In the genomic region with DNA sequence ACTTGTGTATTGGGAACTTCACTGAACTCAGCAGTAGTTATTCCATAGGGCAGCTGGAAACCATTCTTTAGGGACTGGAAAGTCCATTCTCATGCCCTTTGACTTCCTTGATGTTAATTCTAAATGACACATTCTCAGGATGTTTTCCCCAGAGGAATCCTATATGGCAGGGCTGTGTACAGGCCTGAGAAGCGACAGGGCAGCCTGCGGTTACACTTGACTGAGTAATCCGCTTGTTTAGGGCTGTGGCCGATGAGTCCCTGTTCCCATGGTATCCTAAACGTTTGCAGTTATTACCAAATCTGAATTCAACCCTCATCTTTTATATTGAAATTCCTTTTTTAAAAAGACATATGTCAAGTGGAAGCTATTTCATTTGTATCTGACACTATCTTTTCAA, we compare ENCODE assay signal across 12 cellular contexts.
DNase-seq lines count a peak whose midpoint lies in the region; ATAC-seq and TF ChIP-seq lines count a peak whose summit lies in the region.
"Had no signal": no experiment of that assay in that cellular context is flagged by ENCODE, and none has a peak within 500 bp of the region (broad histone marks: within the 10 kb centered on the region; RNA-seq: fewer than 3 reads in every experiment).

No MANE protein-coding gene starts in this region.

- no peak for TF ChIP-seq CTCF in AG04450 (IDR thresholded peaks at IDR 0.05; ENCODE audit: low read depth, low read length)
- TF ChIP-seq CTCF in fibroblast of lung (conservative IDR thresholded peaks at IDR 0.05 in 1 of 2, IDR thresholded peaks at IDR 0.05 in 1 of 2; ENCODE audit: low read depth in 1 of 2, low read length in 2 of 2): no peak
- TF ChIP-seq CTCF in prostate gland (IDR thresholded peaks at IDR 0.05): no peak

- ATAC-seq in HG03280 (IDR thresholded peaks at IDR 0.05; ENCODE audit: unreplicated experiment): no peak

- H2AFZ ChIP-seq in fibroblast of lung (ENCODE audit: low read length): no peak overlapping the region
- H2AFZ ChIP-seq: neural progenitor cell had no signal

- intact Hi-C loops in prostate gland (cut with DNase I): no loop called here

- no peaks in the 10 kb centered on the region for H4K20me1 ChIP-seq in fibroblast of lung (ENCODE audit: control insufficient read depth, extremely low read depth, insufficient read depth, low read length)

- H3K4me1 ChIP-seq in SJSA1 (replicated peaks) (peaks cover 82% of the 10 kb centered on the region), fibroblast of lung (ENCODE audit: control insufficient read depth, extremely low read depth, insufficient read depth, low read length) (peaks cover 50% of the 10 kb centered on the region), prostate gland (replicated peaks) (no peaks in the 10 kb centered on the region)
- H3K4me1 ChIP-seq: neural progenitor cell had no signal

- peak overlapping the region; percentile 20 for H3K4me2 ChIP-seq in fibroblast of lung (ENCODE audit: extremely low read depth, insufficient read depth, low read length)
- H3K4me2 ChIP-seq: neural progenitor cell had no signal

- H3K36me3 ChIP-seq in SJSA1: peaks cover 17% of the 10 kb centered on the region
- H3K36me3 ChIP-seq in fibroblast of lung (ENCODE audit: control insufficient read depth, insufficient read depth, low read length): no peaks in the 10 kb centered on the region
- H3K36me3 ChIP-seq in prostate gland: no peaks in the 10 kb centered on the region
- H3K36me3 ChIP-seq: neural progenitor cell had no signal

- peaks cover 6% of the 10 kb centered on the region for H3K79me2 ChIP-seq in fibroblast of lung (ENCODE audit: control insufficient read depth, insufficient read depth, low read length)

- no peak for TF ChIP-seq POLR2A in prostate gland (IDR thresholded peaks at IDR 0.05)

- no peak overlapping the region for H3K4me3 ChIP-seq in AG04450 (ENCODE audit: low read depth, low read length)
- no peak overlapping the region for H3K4me3 ChIP-seq in SJSA1
- H3K4me3 ChIP-seq in fibroblast of lung (replicated peaks in 1 of 4; ENCODE audit: control extremely low read depth in 1 of 4, insufficient read depth in 1 of 4, low read depth in 3 of 4, low read length in 4 of 4): no peak overlapping the region
- no peak overlapping the region for H3K4me3 ChIP-seq in prostate gland
- H3K4me3 ChIP-seq: neural progenitor cell had no signal

- 92% methylated on average over 5 of the region's 5 CpGs for WGBS in prostate gland

- CTCF ChIA-PET in AG04450 (lab: Charles Lee): interaction anchor here (1.0 kb wide), 1 partner anchor 9 kb away, joined by 3 read pairs; no protein-coding TSS in a partner anchor

- POLR2A ChIA-PET in AG04450 (lab: Yijun Ruan, JAX): interaction anchor here (0.9 to 1.1 kb wide), 3 partner anchors 8 to 19 kb away, joined by 3 to 4 read pairs (median 3); no protein-coding TSS in a partner anchor

- DNase-seq in AG04450 (ENCODE audit: low read depth, low spot score) (no peak), SJSA1 (ENCODE audit: low read depth in 1 of 2, low spot score in 2 of 2) (peak; percentile 93 to 96), fibroblast of lung (ENCODE audit: low read depth in 2 of 2) (peak; percentile 95 to 96), prostate gland (ENCODE audit: low spot score) (no peak), RPMI8226 (no peak), NCI-H2171 (lab: John Stamatoyannopoulos, UW) (no peak)
- DNase-seq in NK-92 treated with Interleukin-12 subunit alpha and Interleukin-12 subunit beta, amount 100 ng/mL, for 24 hours (lab: John Stamatoyannopoulos, UW): no peak
- DNase-seq: activated B cell treated with CpG ODN at 0.5 μM for 24 hours, AML-193, NCI-H345 had no signal

- H3K27me3 ChIP-seq in AG04450 (ENCODE audit: control insufficient read depth, insufficient read depth, low read length) (no peaks in the 10 kb centered on the region), SJSA1 (replicated peaks) (no peaks in the 10 kb centered on the region), fibroblast of lung (ENCODE audit: control insufficient read depth, insufficient read depth, low read length) (no peaks in the 10 kb centered on the region), prostate gland (replicated peaks; ENCODE audit: insufficient read depth) (no peaks in the 10 kb centered on the region)
- H3K27me3 ChIP-seq: neural progenitor cell had no signal

- H3K9me3 ChIP-seq in AG04450 (ENCODE audit: control insufficient read depth, insufficient read depth, low read length) (peaks cover 13% of the 10 kb centered on the region), SJSA1 (replicated peaks) (peaks cover 13% of the 10 kb centered on the region), fibroblast of lung (ENCODE audit: control insufficient read depth, insufficient read depth, low read depth, low read length) (no peaks in the 10 kb centered on the region), prostate gland (no peaks in the 10 kb centered on the region)

- no peak overlapping the region for H3K9ac ChIP-seq in fibroblast of lung (ENCODE audit: insufficient read depth, low read length)
- H3K9ac ChIP-seq: neural progenitor cell had no signal

- peak overlapping the region; percentile 89 for H3K27ac ChIP-seq in AG04450 (ENCODE audit: low read depth, low read length)
- peak overlapping the region; percentile 99 for H3K27ac ChIP-seq in SJSA1
- H3K27ac ChIP-seq in fibroblast of lung (ENCODE audit: insufficient read depth, low read length): peak overlapping the region; percentile 93
- H3K27ac ChIP-seq in prostate gland: peak overlapping the region; percentile 37 to 45
- H3K27ac ChIP-seq: neural progenitor cell had no signal

Comparison
In these comparisons a context has a peak if more than half of its experiments do, and no peak if none do; other contexts are left out.
1. DNase-seq: peak in SJSA1 (2 of 2) and fibroblast of lung (2 of 2); none in AG04450 (single experiment), prostate gland (single experiment), NK-92 treated with Interleukin-12 subunit alpha and Interleukin-12 subunit beta, amount 100 ng/mL, for 24 hours (single experiment), RPMI8226 (single experiment) and NCI-H2171 (single experiment).
2. H3K27ac ChIP-seq: peak in every context shown above with its lines; median percentile 99 in SJSA1; 93 in fibroblast of lung; 89 in AG04450; 41 in prostate gland.